Comparison of ENCODE assay signal across 1 cellular context in the genomic region with DNA sequence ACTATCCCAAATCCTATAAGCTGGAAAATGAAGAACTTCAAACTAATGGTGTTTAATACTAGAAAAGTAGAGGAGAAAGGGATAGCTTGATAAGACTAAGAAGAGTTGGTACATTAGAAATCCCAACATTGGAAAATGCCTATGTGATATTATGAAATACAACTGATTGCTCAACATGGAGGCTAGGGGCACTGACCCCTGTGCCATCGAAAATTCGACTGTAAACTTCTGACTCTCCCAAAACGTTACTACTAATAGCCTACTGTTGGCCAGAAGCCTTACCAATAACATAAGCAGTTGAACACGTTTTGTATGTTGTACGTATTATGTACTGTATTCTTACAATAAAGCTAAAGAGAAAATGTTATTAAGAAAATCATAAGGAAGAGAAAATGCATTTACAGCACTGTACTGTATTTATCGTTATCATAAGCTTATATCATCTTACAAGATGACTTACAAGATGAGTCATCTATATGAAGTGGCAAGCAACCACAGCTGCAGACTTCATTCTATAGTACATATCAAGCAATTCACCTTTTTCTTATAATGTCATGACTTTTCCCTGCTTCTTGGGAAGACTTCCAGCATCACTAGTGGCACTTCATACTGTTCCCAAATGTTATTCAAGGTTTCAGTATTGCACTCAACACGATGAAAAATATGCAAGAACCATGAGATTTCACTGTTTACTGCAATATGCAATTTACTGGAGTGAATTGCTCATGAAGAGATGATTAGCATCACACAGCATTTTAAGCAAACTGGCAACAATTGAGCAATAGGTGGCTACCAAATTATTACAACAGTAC.
TF ChIP-seq lines count a peak whose summit lies in the region.

No MANE protein-coding gene starts in this region.

TF ChIP-seq in GM12878, 131 proteins besides CTCF, POLR2A, EP300 and RAD21 (continued from another document):
- TF ChIP-seq, protein P1, sequence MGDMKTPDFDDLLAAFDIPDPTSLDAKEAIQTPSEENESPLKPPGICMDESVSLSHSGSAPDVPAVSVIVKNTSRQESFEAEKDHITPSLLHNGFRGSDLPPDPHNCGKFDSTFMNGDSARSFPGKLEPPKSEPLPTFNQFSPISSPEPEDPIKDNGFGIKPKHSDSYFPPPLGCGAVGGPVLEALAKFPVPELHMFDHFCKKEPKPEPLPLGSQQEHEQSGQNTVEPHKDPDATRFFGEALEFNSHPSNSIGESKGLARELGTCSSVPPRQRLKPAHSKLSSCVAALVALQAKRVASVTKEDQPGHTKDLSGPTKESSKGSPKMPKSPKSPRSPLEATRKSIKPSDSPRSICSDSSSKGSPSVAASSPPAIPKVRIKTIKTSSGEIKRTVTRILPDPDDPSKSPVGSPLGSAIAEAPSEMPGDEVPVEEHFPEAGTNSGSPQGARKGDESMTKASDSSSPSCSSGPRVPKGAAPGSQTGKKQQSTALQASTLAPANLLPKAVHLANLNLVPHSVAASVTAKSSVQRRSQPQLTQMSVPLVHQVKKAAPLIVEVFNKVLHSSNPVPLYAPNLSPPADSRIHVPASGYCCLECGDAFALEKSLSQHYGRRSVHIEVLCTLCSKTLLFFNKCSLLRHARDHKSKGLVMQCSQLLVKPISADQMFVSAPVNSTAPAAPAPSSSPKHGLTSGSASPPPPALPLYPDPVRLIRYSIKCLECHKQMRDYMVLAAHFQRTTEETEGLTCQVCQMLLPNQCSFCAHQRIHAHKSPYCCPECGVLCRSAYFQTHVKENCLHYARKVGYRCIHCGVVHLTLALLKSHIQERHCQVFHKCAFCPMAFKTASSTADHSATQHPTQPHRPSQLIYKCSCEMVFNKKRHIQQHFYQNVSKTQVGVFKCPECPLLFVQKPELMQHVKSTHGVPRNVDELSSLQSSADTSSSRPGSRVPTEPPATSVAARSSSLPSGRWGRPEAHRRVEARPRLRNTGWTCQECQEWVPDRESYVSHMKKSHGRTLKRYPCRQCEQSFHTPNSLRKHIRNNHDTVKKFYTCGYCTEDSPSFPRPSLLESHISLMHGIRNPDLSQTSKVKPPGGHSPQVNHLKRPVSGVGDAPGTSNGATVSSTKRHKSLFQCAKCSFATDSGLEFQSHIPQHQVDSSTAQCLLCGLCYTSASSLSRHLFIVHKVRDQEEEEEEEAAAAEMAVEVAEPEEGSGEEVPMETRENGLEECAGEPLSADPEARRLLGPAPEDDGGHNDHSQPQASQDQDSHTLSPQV (IDR thresholded peaks at IDR 0.05) = no peak
- no peak for TF ChIP-seq RELA (IDR thresholded peaks at IDR 0.05; ENCODE audit: borderline replicate concordance, partially characterized antibody)
- no peak for TF ChIP-seq ZBED1 (IDR thresholded peaks at IDR 0.05; ENCODE audit: borderline replicate concordance)
- no peak for TF ChIP-seq YBX1 (IDR thresholded peaks at IDR 0.05)
- no peak for TF ChIP-seq CHD1 (IDR thresholded peaks at IDR 0.05; ENCODE audit: low read depth, low read length)
- TF ChIP-seq, protein P2, sequence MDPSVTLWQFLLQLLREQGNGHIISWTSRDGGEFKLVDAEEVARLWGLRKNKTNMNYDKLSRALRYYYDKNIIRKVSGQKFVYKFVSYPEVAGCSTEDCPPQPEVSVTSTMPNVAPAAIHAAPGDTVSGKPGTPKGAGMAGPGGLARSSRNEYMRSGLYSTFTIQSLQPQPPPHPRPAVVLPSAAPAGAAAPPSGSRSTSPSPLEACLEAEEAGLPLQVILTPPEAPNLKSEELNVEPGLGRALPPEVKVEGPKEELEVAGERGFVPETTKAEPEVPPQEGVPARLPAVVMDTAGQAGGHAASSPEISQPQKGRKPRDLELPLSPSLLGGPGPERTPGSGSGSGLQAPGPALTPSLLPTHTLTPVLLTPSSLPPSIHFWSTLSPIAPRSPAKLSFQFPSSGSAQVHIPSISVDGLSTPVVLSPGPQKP (IDR thresholded peaks at IDR 0.05; ENCODE audit: low read depth, low read length) = no peak
TF ChIP-seq in GM12878: peak in this region for 0.
